Comparison of ENCODE assay signal across 8 cellular contexts in the genomic region with DNA sequence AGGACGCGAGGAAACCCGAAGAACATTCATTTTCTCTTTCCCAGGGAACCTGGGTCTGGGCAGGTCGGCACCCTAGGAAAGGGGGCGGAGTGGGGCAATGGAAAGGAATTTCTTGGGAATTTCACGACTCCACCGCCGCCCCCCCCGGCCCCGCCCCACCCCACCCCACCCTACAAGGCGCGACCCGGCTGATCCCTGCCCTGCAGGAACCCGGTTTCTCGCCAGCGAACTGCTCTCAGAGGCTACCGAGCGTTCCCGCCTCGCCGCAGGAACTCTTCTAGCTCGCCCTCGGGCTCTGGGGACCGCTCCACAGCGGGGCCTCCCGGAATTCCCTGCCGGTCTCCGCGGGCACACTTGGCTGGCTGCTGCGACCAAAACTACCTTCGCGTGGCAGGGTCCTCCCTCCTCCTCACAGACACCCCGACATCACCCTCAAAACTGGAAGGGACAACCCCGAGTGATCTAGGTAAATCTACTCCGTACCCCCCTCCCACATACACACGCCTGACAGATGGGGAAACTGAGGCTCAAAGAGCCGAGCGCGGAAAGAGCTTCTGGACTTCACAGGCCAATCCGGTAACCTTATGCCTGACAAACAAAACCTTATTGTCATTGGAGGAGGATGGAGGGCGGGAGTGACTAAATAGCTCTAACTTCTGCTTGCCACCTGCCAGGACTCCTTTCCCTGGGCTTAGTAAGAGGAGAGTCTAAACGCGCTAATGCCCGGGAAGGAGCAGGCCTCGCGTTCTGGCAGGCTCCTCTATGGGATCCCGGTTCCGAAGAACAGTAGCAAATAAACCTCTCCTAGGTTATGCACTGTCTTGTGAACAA. TPM values are rescaled to one million over a fixed set of nuclear protein-coding genes. Genes with fewer than 3 reads are reported as not detected.
DNase-seq lines count a peak whose midpoint lies in the region; ATAC-seq and TF ChIP-seq lines count a peak whose summit lies in the region.

No MANE protein-coding gene starts in this region.

- intact Hi-C loops in heart right ventricle (cut with DNase I) (loop anchor here (2.0 to 10.0 kb wide), 12 partner anchors 38 to 115 kb away; no protein-coding TSS in a partner anchor), posterior vena cava (cut with DNase I) (loop anchor here (10.0 kb wide), 2 partner anchors 55 to 65 kb away; no protein-coding TSS in a partner anchor)

- 12 to 15% methylated on average over 42 to 48 of the region's 48 CpGs for WGBS in heart right ventricle, 2 donors

- H3K36me3 ChIP-seq in MG63 (peaks cover 31% of the 10 kb centered on the region), heart right ventricle (peaks cover 0 to 10% (median 0%) of the 10 kb centered on the region in 9 donors)

- H3K4me3 ChIP-seq in MG63 (peak overlapping the region; percentile 88), heart right ventricle (peak overlapping the region; percentile 78 to 100 (median 96))

- peaks cover 14 to 47% (median 33%) of the 10 kb centered on the region in 9 donors for H3K4me1 ChIP-seq in heart right ventricle

- no peak for ATAC-seq in activated T-cell treated with anti-CD3 and anti-CD28 coated beads, Interleukin-2, amount 50 U/mL, for 72 hours (replicated peaks in 1 of 2)
- peak; percentile 6 to 40 (median 26) for ATAC-seq in heart right ventricle

- H3K9me3 ChIP-seq in MG63 (no peaks in the 10 kb centered on the region), heart right ventricle (no peaks in the 10 kb centered on the region)

- no peak for TF ChIP-seq CTCF in heart right ventricle (IDR thresholded peaks at IDR 0.05)

- peak overlapping the region; percentile 81 to 99 (median 96) for H3K27ac ChIP-seq in heart right ventricle

- peak overlapping the region; percentile 86 for H3K27ac Mint-ChIP-seq in activated T-cell treated with anti-CD3 and anti-CD28 coated beads, Interleukin-2, amount 50 U/mL, for 72 hours

- peaks cover 39% of the 10 kb centered on the region for H3K4me1 Mint-ChIP-seq in activated T-cell treated with anti-CD3 and anti-CD28 coated beads, Interleukin-2, amount 50 U/mL, for 72 hours (ENCODE audit: low read depth)

- peak overlapping the region; percentile 92 to 93 for H3K4me3 Mint-ChIP-seq in activated T-cell treated with anti-CD3 and anti-CD28 coated beads, Interleukin-2, amount 50 U/mL, for 72 hours

- H3K36me3 Mint-ChIP-seq in activated T-cell treated with anti-CD3 and anti-CD28 coated beads, Interleukin-2, amount 50 U/mL, for 72 hours (ENCODE audit: insufficient read depth in 2 of 2): peaks cover 4 to 8% of the 10 kb centered on the region in 2 donors

- DNase-seq in Daoy (ENCODE audit: low read depth): peak; percentile 59
- DNase-seq in MG63: peak; percentile 63
- no peak for DNase-seq in activated T-cell treated with anti-CD3 and anti-CD28 coated beads, Interleukin-2, amount 50 U/mL, for 72 hours
- peak; percentile 34 to 55 for DNase-seq in heart right ventricle
- DNase-seq in posterior vena cava (ENCODE audit: low spot score): peak; percentile 90
- DNase-seq in GM19240 (ENCODE audit: insufficient read length, low spot score): no peak
- no peak for DNase-seq in medulla oblongata (ENCODE audit: extremely low spot score)
- no peak for DNase-seq in Ammon's horn (ENCODE audit: low spot score)

- H3K9me3 Mint-ChIP-seq in activated T-cell treated with anti-CD3 and anti-CD28 coated beads, Interleukin-2, amount 50 U/mL, for 72 hours: peaks cover 0 to 2% of the 10 kb centered on the region in 2 donors

- peaks cover 7% of the 10 kb centered on the region for H3K27me3 Mint-ChIP-seq in activated T-cell treated with anti-CD3 and anti-CD28 coated beads, Interleukin-2, amount 50 U/mL, for 72 hours (ENCODE audit: low read depth)

- no peaks in the 10 kb centered on the region for H3K27me3 ChIP-seq in MG63
- no peaks in the 10 kb centered on the region for H3K27me3 ChIP-seq in heart right ventricle

RNA-seq across cellular contexts. Expression of a gene that starts 0.8 kb away (rescaled TPM):
- 317 and 318 TPM in 2 replicates for total RNA-seq in Daoy (2014; rRNA removed; shearing (Covaris generic))
- total RNA-seq in MG63 (2014; rRNA removed; shearing (Covaris generic); ENCODE audit: low replicate concordance): 61.9 and 80.5 TPM in 2 replicates
- 10 to 100 TPM; 42.6 to 50.7 TPM for total RNA-seq in activated T-cell treated with anti-CD3 and anti-CD28 coated beads, Interleukin-2, amount 50 U/mL, for 72 hours
- 100 to 1,000 TPM in 6 of 10 donors, 10 to 100 TPM in 4; 82.5 to 235 (median 112) TPM for total RNA-seq in heart right ventricle
- 100 to 1,000 TPM in 1 of 2 donors, 10 to 100 TPM in 1; 67.2 to 104 TPM for polyA plus RNA-seq in heart right ventricle
- 100 to 1,000 TPM; 665 to 826 TPM for total RNA-seq in posterior vena cava

Comparison
In these comparisons a context has a peak if more than half of its experiments do, and no peak if none do; other contexts are left out.
1. DNase-seq: peak in Daoy (single experiment), MG63 (single experiment), heart right ventricle (2 of 2) and posterior vena cava (single experiment); none in activated T-cell treated with anti-CD3 and anti-CD28 coated beads, Interleukin-2, amount 50 U/mL, for 72 hours (0 of 2), GM19240 (single experiment), medulla oblongata (single experiment) and Ammon's horn (single experiment).
2. ATAC-seq: peak in heart right ventricle (8 of 8); none in activated T-cell treated with anti-CD3 and anti-CD28 coated beads, Interleukin-2, amount 50 U/mL, for 72 hours (0 of 2).